ENCODE assay signal across 8 cellular contexts in genomic region chr1:86396503-86396900, GRCh38. TPM values are rescaled to one million over a fixed set of nuclear protein-coding genes. Genes with fewer than 3 reads are reported as not detected.
DNase-seq lines count a peak whose midpoint lies in the region; ATAC-seq and TF ChIP-seq lines count a peak whose summit lies in the region.

No MANE protein-coding gene starts in this region.

- TF ChIP-seq POLR2A in breast epithelium (IDR thresholded peaks at IDR 0.05) = no peak

- in situ Hi-C loops in G401 (cut with HindIII; ENCODE audit: low sequenced_read_pairs) = no loop called here
- in situ Hi-C loops in GM13977 (cut with MboI; ENCODE audit: low pct_unique_long_range_greater_than_20kb, low sequenced_read_pairs, unreplicated experiment) = loop anchor here (25.0 kb wide), 1 partner anchor 316 kb away; the partner anchor contains the start of gene SH3GLB1

- intact Hi-C loops in breast epithelium (cut with DNase I; ENCODE audit: low total_unique reads) = no loop called here
- intact Hi-C loops in mucosa of descending colon (cut with DNase I, micrococcal nuclease) = no loop called here

- DNase-seq in G401 (ENCODE audit: low spot score) (peak; percentile 50), KG1 (lab: John Stamatoyannopoulos, UW) (peak; percentile 84), breast epithelium (ENCODE audit: low spot score in 2 of 2) (no peak), mucosa of descending colon (no peak), GM13977 (ENCODE audit: low spot score) (no peak)
- no peak for DNase-seq in central memory CD4-positive, alpha-beta T cell
- no peak for DNase-seq in stimulated activated CD4-positive, alpha-beta T cell treated with anti-CD3 and anti-CD28 coated beads, Interleukin-1b, Interleukin-23, amount 100 ng/mL, for 48 hours

- TF ChIP-seq CTCF in breast epithelium (IDR thresholded peaks at IDR 0.05) = no peak
- no peak for TF ChIP-seq CTCF in mucosa of descending colon (IDR thresholded peaks at IDR 0.05)
- TF ChIP-seq CTCF in GM13977 (IDR thresholded peaks at IDR 0.05; ENCODE audit: extremely low read depth, insufficient read depth, missing control alignments) = no peak

- peak; percentile 43 for ATAC-seq in GM21528 (IDR thresholded peaks at IDR 0.05; ENCODE audit: low FRiP score, unreplicated experiment)
- ATAC-seq in mucosa of descending colon = peak; percentile 23

- peak overlapping the region; percentile 76 to 95 (median 90) for H3K4me3 ChIP-seq in breast epithelium
- peak overlapping the region; percentile 64 for H3K4me3 ChIP-seq in mucosa of descending colon

- H3K27me3 ChIP-seq in breast epithelium = no peaks in the 10 kb centered on the region

- H3K9me3 ChIP-seq in breast epithelium = no peaks in the 10 kb centered on the region
- H3K9me3 ChIP-seq in mucosa of descending colon = no peaks in the 10 kb centered on the region

- H3K36me3 ChIP-seq in breast epithelium (no peaks in the 10 kb centered on the region), mucosa of descending colon (ENCODE audit: low read depth) (no peaks in the 10 kb centered on the region)

- H3K27ac ChIP-seq in breast epithelium = peak overlapping the region; percentile 92 to 95

- H3K4me1 ChIP-seq in breast epithelium (peaks cover 0 to 4% of the 10 kb centered on the region in 2 donors), mucosa of descending colon (ENCODE audit: low read depth) (no peaks in the 10 kb centered on the region)

RNA-seq across cellular contexts. Expression of gene ODF2L, which starts 0.4 kb away (rescaled TPM):
- total RNA-seq in G401 (2014; rRNA removed; shearing (Covaris generic)) = 15.3 and 24.9 TPM in 2 replicates
- total RNA-seq in breast epithelium = 100 to 1,000 TPM in 1 of 3 donors, 10 to 100 TPM in 2; 39.8 to 122 (median 72.8) TPM
- total RNA-seq in mucosa of descending colon = 10 to 100 TPM; 23.1 to 41.9 (median 40.8) TPM

RNA-seq across cellular contexts. Expression of gene CLCA2, which starts 27.5 kb away (rescaled TPM):
- total RNA-seq in G401 (2014; rRNA removed; shearing (Covaris generic)) = 0.81 TPM in 1 of 2 replicates, not detected in the other
- total RNA-seq in breast epithelium (10 to 100 TPM in 1 of 3 donors, 1 to 10 TPM in 2; 1.3 to 30.3 (median 1.6) TPM), mucosa of descending colon (1 to 10 TPM in 2 of 3 donors, under 1 TPM in 1; 0.51 to 1.7 (median 1.0) TPM)

Comparison
In these comparisons a context has a peak if more than half of its experiments do, and no peak if none do; other contexts are left out.
1. DNase-seq: peak in G401 (single experiment) and KG1 (single experiment); none in breast epithelium (0 of 2), mucosa of descending colon (0 of 3), central memory CD4-positive, alpha-beta T cell (single experiment), GM13977 (single experiment) and stimulated activated CD4-positive, alpha-beta T cell treated with anti-CD3 and anti-CD28 coated beads, Interleukin-1b, Interleukin-23, amount 100 ng/mL, for 48 hours (single experiment).